14 cellular contexts compared by ENCODE assay signal in genomic region chr16:88993006-88993787, GRCh38. TPM values are rescaled to one million over a fixed set of nuclear protein-coding genes. Genes with fewer than 3 reads are reported as not detected.
DNase-seq lines count a peak whose midpoint lies in the region; ATAC-seq, FAIRE-seq and TF ChIP-seq lines count a peak whose summit lies in the region.
"Had no signal": no experiment of that assay in that cellular context is flagged by ENCODE, and none has a peak within 500 bp of the region (broad histone marks: within the 10 kb centered on the region; RNA-seq: fewer than 3 reads in every experiment).

No MANE protein-coding gene starts in this region.

- no peak overlapping the region for H3K4me3 Mint-ChIP-seq in activated CD8-positive, alpha-beta T cell treated with anti-CD3 and anti-CD28 coated beads for 36 hours
- H3K4me3 Mint-ChIP-seq in activated CD8-positive, alpha-beta T cell treated with anti-CD3 and anti-CD28 coated beads, Interleukin-2, amount 10 ng/mL, durations not matched to agents 7 days and 5 days: no peak overlapping the region
- H3K4me3 Mint-ChIP-seq in stimulated activated memory B cell treated with anti-CD40 and anti-IgM and Interleukin-4, amounts not matched to agents 10 μg/mL and 1 μg/mL and 100 μg/mL, for 72 hours: peak overlapping the region; percentile 26
- H3K4me3 Mint-ChIP-seq: activated CD4-positive, alpha-beta memory T cell treated with anti-CD3 and anti-CD28 coated beads, Interleukin-2, amount 10 ng/mL, durations not matched to agents 7 days and 5 days had no signal

- in situ Hi-C loops in K562 (cut with MboI): no loop called here

- CTCF ChIA-PET in activated CD8-positive, alpha-beta T cell treated with anti-CD3 and anti-CD28 coated beads for 36 hours (lab: Charles Lee): no interaction called here
- CTCF ChIA-PET in activated CD8-positive, alpha-beta T cell treated with anti-CD3 and anti-CD28 coated beads, Interleukin-2, amount 10 ng/mL, durations not matched to agents 7 days and 5 days (lab: Charles Lee): no interaction called here
- CTCF ChIA-PET in K562 (lab: Yijun Ruan, JAX; ENCODE audit: low intra/inter-chr PET ratio): no interaction called here

- no peaks in the 10 kb centered on the region for H3K4me1 Mint-ChIP-seq in activated CD8-positive, alpha-beta T cell treated with anti-CD3 and anti-CD28 coated beads for 36 hours (ENCODE audit: low read depth)
- H3K4me1 Mint-ChIP-seq in activated CD8-positive, alpha-beta T cell treated with anti-CD3 and anti-CD28 coated beads, Interleukin-2, amount 10 ng/mL, durations not matched to agents 7 days and 5 days (ENCODE audit: low read depth): no peaks in the 10 kb centered on the region
- H3K4me1 Mint-ChIP-seq in stimulated activated memory B cell treated with anti-CD40 and anti-IgM and Interleukin-4, amounts not matched to agents 10 μg/mL and 1 μg/mL and 100 μg/mL, for 72 hours: peaks cover 23% of the 10 kb centered on the region
- H3K4me1 Mint-ChIP-seq: activated CD4-positive, alpha-beta memory T cell treated with anti-CD3 and anti-CD28 coated beads, Interleukin-2, amount 10 ng/mL, durations not matched to agents 7 days and 5 days had no signal

- peak overlapping the region; percentile 77 to 83 for H3K9ac ChIP-seq in K562 (ENCODE audit: insufficient read depth in 1 of 2, low read depth in 2 of 2, low read length in 2 of 2)

- ATAC-seq in activated CD8-positive, alpha-beta T cell treated with anti-CD3 and anti-CD28 coated beads for 36 hours: peak; percentile 37
- no peak for ATAC-seq in activated CD8-positive, alpha-beta T cell treated with anti-CD3 and anti-CD28 coated beads, Interleukin-2, amount 10 ng/mL, durations not matched to agents 7 days and 5 days
- ATAC-seq in K562 (peak; percentile 67), aorta (ENCODE audit: low FRiP score) (no peak)
- ATAC-seq in stimulated activated memory B cell treated with anti-CD40 and anti-IgM and Interleukin-4, amounts not matched to agents 10 μg/mL and 1 μg/mL and 100 μg/mL, for 72 hours: peak; percentile 48

- H3K27me3 Mint-ChIP-seq in activated CD8-positive, alpha-beta T cell treated with anti-CD3 and anti-CD28 coated beads for 36 hours: peaks cover 2% of the 10 kb centered on the region
- no peaks in the 10 kb centered on the region for H3K27me3 Mint-ChIP-seq in activated CD8-positive, alpha-beta T cell treated with anti-CD3 and anti-CD28 coated beads, Interleukin-2, amount 10 ng/mL, durations not matched to agents 7 days and 5 days (ENCODE audit: low read depth)
- H3K27me3 Mint-ChIP-seq in stimulated activated memory B cell treated with anti-CD40 and anti-IgM and Interleukin-4, amounts not matched to agents 10 μg/mL and 1 μg/mL and 100 μg/mL, for 72 hours: no peaks in the 10 kb centered on the region
- H3K27me3 Mint-ChIP-seq: activated CD4-positive, alpha-beta memory T cell treated with anti-CD3 and anti-CD28 coated beads, Interleukin-2, amount 10 ng/mL, durations not matched to agents 7 days and 5 days had no signal

- TF ChIP-seq CTCF in activated CD8-positive, alpha-beta T cell treated with anti-CD3 and anti-CD28 coated beads for 36 hours (IDR thresholded peaks at IDR 0.05): no peak
- TF ChIP-seq CTCF in K562 (IDR thresholded peaks at IDR 0.05 in 2 of 3, conservative IDR thresholded peaks at IDR 0.05 in 1 of 3; ENCODE audit: insufficient read depth in 2 of 3, low read depth in 1 of 3, low read length in 3 of 3) (peak in 1 of 3 experiments; percentile 0; a peak in 2 of 6 replicates), uterus (IDR thresholded peaks at IDR 0.05) (no peak)

- H3K27ac Mint-ChIP-seq in activated CD8-positive, alpha-beta T cell treated with anti-CD3 and anti-CD28 coated beads for 36 hours: no peak overlapping the region
- no peak overlapping the region for H3K27ac Mint-ChIP-seq in activated CD8-positive, alpha-beta T cell treated with anti-CD3 and anti-CD28 coated beads, Interleukin-2, amount 10 ng/mL, durations not matched to agents 7 days and 5 days
- peak overlapping the region; percentile 64 for H3K27ac Mint-ChIP-seq in stimulated activated memory B cell treated with anti-CD40 and anti-IgM and Interleukin-4, amounts not matched to agents 10 μg/mL and 1 μg/mL and 100 μg/mL, for 72 hours
- H3K27ac Mint-ChIP-seq: activated CD4-positive, alpha-beta memory T cell treated with anti-CD3 and anti-CD28 coated beads, Interleukin-2, amount 10 ng/mL, durations not matched to agents 7 days and 5 days had no signal

- peaks cover 7% of the 10 kb centered on the region for H3K9me3 Mint-ChIP-seq in activated CD8-positive, alpha-beta T cell treated with anti-CD3 and anti-CD28 coated beads for 36 hours
- H3K9me3 Mint-ChIP-seq in activated CD8-positive, alpha-beta T cell treated with anti-CD3 and anti-CD28 coated beads, Interleukin-2, amount 10 ng/mL, durations not matched to agents 7 days and 5 days (ENCODE audit: insufficient read depth): peaks cover 7% of the 10 kb centered on the region
- H3K9me3 Mint-ChIP-seq in stimulated activated memory B cell treated with anti-CD40 and anti-IgM and Interleukin-4, amounts not matched to agents 10 μg/mL and 1 μg/mL and 100 μg/mL, for 72 hours: peaks cover 4% of the 10 kb centered on the region

- H3K36me3 ChIP-seq in K562 (ENCODE audit: control insufficient read depth, insufficient read depth, low read length) (no peaks in the 10 kb centered on the region), uterus (no peaks in the 10 kb centered on the region), aorta (ENCODE audit: control insufficient read depth in 1 of 2, insufficient read depth in 2 of 2, low read length in 1 of 2) (no peaks in the 10 kb centered on the region)

- POLR2A ChIA-PET in activated CD8-positive, alpha-beta T cell treated with anti-CD3 and anti-CD28 coated beads for 36 hours (lab: Charles Lee): interaction anchor here (1.6 kb wide), 1 partner anchor 12 kb away, joined by 4 read pairs; no protein-coding TSS in a partner anchor
- POLR2A ChIA-PET in activated CD8-positive, alpha-beta T cell treated with anti-CD3 and anti-CD28 coated beads, Interleukin-2, amount 10 ng/mL, durations not matched to agents 7 days and 5 days (lab: Charles Lee): no interaction called here
- POLR2A ChIA-PET in K562 (lab: Yijun Ruan, JAX): interaction anchor here (0.6 to 1.4 kb wide), 11 partner anchors 8 to 225 kb away, joined by 3 to 7 read pairs (median 4); no protein-coding TSS in a partner anchor

- H3K27ac ChIP-seq in K562 (ENCODE audit: extremely low read depth, low read depth, low read length): peak overlapping the region; percentile 97
- no peak overlapping the region for H3K27ac ChIP-seq in uterus
- no peak overlapping the region for H3K27ac ChIP-seq in aorta (ENCODE audit: low read depth in 1 of 2, low read length in 2 of 2)
- H3K27ac ChIP-seq: testis had no signal

- no peak for TF ChIP-seq RAD21 in K562 (CRISPR knock-in tag; conservative IDR thresholded peaks at IDR 0.05 in 1 of 2, IDR thresholded peaks at IDR 0.05 in 1 of 2)

- H2AFZ ChIP-seq in K562 (ENCODE audit: low read depth, low read length): peak overlapping the region; percentile 36; the same call in 1 of the 2 replicates

- 0% methylated on average over 12 of the region's 14 CpGs for WGBS in K562 (ENCODE audit: insufficient coverage, low coverage, missing lambda C conversion rate)
- WGBS in aorta, 2 donors: 14 to 16% methylated on average over 14 of the region's 14 CpGs

- H3K36me3 Mint-ChIP-seq in activated CD8-positive, alpha-beta T cell treated with anti-CD3 and anti-CD28 coated beads for 36 hours (ENCODE audit: low read depth): no peaks in the 10 kb centered on the region
- no peaks in the 10 kb centered on the region for H3K36me3 Mint-ChIP-seq in activated CD8-positive, alpha-beta T cell treated with anti-CD3 and anti-CD28 coated beads, Interleukin-2, amount 10 ng/mL, durations not matched to agents 7 days and 5 days (ENCODE audit: low read depth)
- H3K36me3 Mint-ChIP-seq in stimulated activated memory B cell treated with anti-CD40 and anti-IgM and Interleukin-4, amounts not matched to agents 10 μg/mL and 1 μg/mL and 100 μg/mL, for 72 hours: no peaks in the 10 kb centered on the region

- H3K79me2 ChIP-seq in K562 (ENCODE audit: control insufficient read depth, insufficient read depth, low read length): peaks cover 8% of the 10 kb centered on the region; the same call in 2 of the 3 replicates

- no peak for FAIRE-seq in K562 (lab: Jason Lieb, UNC)

- H3K4me3 ChIP-seq in K562 (peak overlapping the region; percentile 35), uterus (no peak overlapping the region), aorta (ENCODE audit: low read length in 2 of 2) (no peak overlapping the region)
- H3K4me3 ChIP-seq: testis had no signal

- intact Hi-C loops in activated CD8-positive, alpha-beta T cell treated with anti-CD3 and anti-CD28 coated beads for 36 hours (cut with micrococcal nuclease): no loop called here
- intact Hi-C loops in K562 (cut with micrococcal nuclease) (loop anchor here (5.0 kb wide), 1 partner anchor 99 kb away; the partner anchor contains the start of gene ACSF3), uterus (cut with DNase I; ENCODE audit: low total_unique reads) (no loop called here), aorta (cut with DNase I) (no loop called here)

- peak; percentile 49; the same call in 1 of the 2 replicates for TF ChIP-seq EP300 in K562 (IDR thresholded peaks at IDR 0.05; ENCODE audit: low read length)

- H4K20me1 ChIP-seq in K562 (replicated peaks; ENCODE audit: control insufficient read depth, insufficient read depth, low read length): no peaks in the 10 kb centered on the region

- peak overlapping the region; percentile 81 for H3K4me2 ChIP-seq in K562 (ENCODE audit: insufficient read depth, low read length)

- TF ChIP-seq POLR2A in K562 (conservative IDR thresholded peaks at IDR 0.05): peak; percentile 70
- no peak for TF ChIP-seq POLR2A in uterus (IDR thresholded peaks at IDR 0.05)

- no TSS peak for BruUV-seq in K562 (replicated peaks; lab: Mats Ljungman, UMichigan)

- peaks cover 4% of the 10 kb centered on the region for H3K9me1 ChIP-seq in K562 (ENCODE audit: control insufficient read depth, insufficient read depth, low read length)

- H3K9me3 ChIP-seq in K562 (replicated peaks; ENCODE audit: control insufficient read depth, insufficient read depth, low read depth, low read length) (peaks cover 13% of the 10 kb centered on the region), uterus (peaks cover 0 to 15% of the 10 kb centered on the region in 2 donors), aorta (ENCODE audit: control insufficient read depth, low read length) (peaks cover 11% of the 10 kb centered on the region)
- H3K9me3 ChIP-seq: testis had no signal

- no peak for DNase-seq in activated CD8-positive, alpha-beta T cell treated with anti-CD3 and anti-CD28 coated beads for 36 hours
- DNase-seq in activated CD8-positive, alpha-beta T cell treated with anti-CD3 and anti-CD28 coated beads, Interleukin-2, amount 10 ng/mL, durations not matched to agents 7 days and 5 days: no peak
- peak; percentile 88 for DNase-seq in NCI-H82 (lab: John Stamatoyannopoulos, UW)
- peak; percentile 77 to 90 (median 78) for DNase-seq in K562 (ENCODE audit: extremely low read depth in 1 of 4, low spot score in 3 of 4)
- DNase-seq in uterus: no peak
- DNase-seq in AG08395 (ENCODE audit: low spot score): no peak
- DNase-seq in aorta: no peak
- DNase-seq: activated CD4-positive, alpha-beta memory T cell treated with anti-CD3 and anti-CD28 coated beads, Interleukin-2, amount 10 ng/mL, durations not matched to agents 7 days and 5 days; activated naive CD4-positive, alpha-beta T cell treated with anti-CD3 and anti-CD28 coated beads, Interleukin-2, amount 50 U/mL, for 16 hours; NCI-H2107; testis had no signal

- H3K4me1 ChIP-seq in K562 (replicated peaks in 1 of 2; ENCODE audit: control insufficient read depth in 2 of 2, insufficient read depth in 2 of 2, low read length in 2 of 2): peaks cover 54 to 82% of the 10 kb centered on the region in 2 experiments
- no peaks in the 10 kb centered on the region for H3K4me1 ChIP-seq in uterus
- H3K4me1 ChIP-seq in aorta (ENCODE audit: control insufficient read depth in 1 of 2, insufficient read depth in 2 of 2, low read length in 2 of 2): no peaks in the 10 kb centered on the region
- H3K4me1 ChIP-seq: testis had no signal

- H3K27me3 ChIP-seq in K562 (ENCODE audit: control insufficient read depth in 2 of 2, insufficient read depth in 2 of 2, low read length in 2 of 2) (no peaks in the 10 kb centered on the region), uterus (no peaks in the 10 kb centered on the region), aorta (ENCODE audit: control insufficient read depth in 1 of 2, insufficient read depth in 2 of 2, low read length in 1 of 2) (no peaks in the 10 kb centered on the region)
- H3K27me3 ChIP-seq: testis had no signal

RNA-seq across cellular contexts. Expression of gene CBFA2T3, which starts 16.2 kb away (rescaled TPM):
- under 1 TPM; 0.14 to 0.34 TPM for total RNA-seq in activated CD8-positive, alpha-beta T cell treated with anti-CD3 and anti-CD28 coated beads for 36 hours
- total RNA-seq in activated CD8-positive, alpha-beta T cell treated with anti-CD3 and anti-CD28 coated beads, Interleukin-2, amount 10 ng/mL, durations not matched to agents 7 days and 5 days: not detected
- total RNA-seq in K562 (2011; cell fraction: chromatin; rRNA removed; ENCODE audit: low replicate concordance): 73.4 and 198 TPM in 2 replicates
- total RNA-seq in K562 (2011; cell fraction: nucleolus; rRNA removed): 67.4 and 69.3 TPM in 2 replicates
- 45.3 and 67.3 TPM in 2 replicates for total RNA-seq in K562 (2011; cell fraction: nucleoplasm; rRNA removed)
- total RNA-seq in K562 (2014; rRNA removed) (13.5 and 20.8 TPM in 2 replicates), K562 (2014; rRNA removed; fragmentation: Illumina TruSeq; extraction: Trizol) (3.9 and 5.9 TPM in 2 replicates), K562 (2015; rRNA removed; fragmentation: Illumina TruSeq; extraction: Trizol) (6.7 and 7.8 TPM in 2 replicates), K562 (2021) (114 and 145 TPM in 2 replicates), uterus (10 to 100 TPM in 1 of 4 donors, 1 to 10 TPM in 1, under 1 TPM in 2; under 0.01 to 12.1 (median 3.1) TPM), aorta (1 to 10 TPM; 4.4 to 9.4 TPM)
- polyA plus RNA-seq in K562 (2011; rRNA removed) (6.4 and 11.3 TPM in 2 replicates), K562 (2014; fragmentation: Illumina TruSeq; extraction: Trizol) (24.2 and 46.3 TPM in 2 replicates), K562 (2014; fragmentation: Nextera tagmentation; extraction: Ambion mirVana) (1 to 10 TPM; 2.3 to 2.7 TPM), K562 (2014; rRNA removed) (34.3 and 35.3 TPM in 2 replicates), aorta (1 to 10 TPM in 1 of 2 donors, under 1 TPM in 1; 0.18 to 1.0 TPM)
- 5.6 and 15.0 TPM in 2 replicates for polyA plus RNA-seq in K562 (2011; cell fraction: cytosol; rRNA removed)
- 67.2 and 126 TPM in 2 replicates for polyA plus RNA-seq in K562 (2011; cell fraction: nucleus; rRNA removed)
- polyA plus RNA-seq in K562 (2012): 55.0 and 86.5 TPM in 2 replicates
- 9.5 and 9.7 TPM in 2 replicates for polyA minus RNA-seq in K562 (2011; rRNA and poly(A)+ RNA removed)
- polyA minus RNA-seq in K562 (2011; cell fraction: cytosol; rRNA and poly(A)+ RNA removed): 32.1 and 46.1 TPM in 2 replicates
- polyA minus RNA-seq in K562 (2011; cell fraction: nucleus; rRNA and poly(A)+ RNA removed): 21.1 and 34.5 TPM in 2 replicates
- total RNA-seq: A172; activated CD4-positive, alpha-beta memory T cell treated with anti-CD3 and anti-CD28 coated beads, Interleukin-2, amount 10 ng/mL, durations not matched to agents 7 days and 5 days; HT1080 had no signal

Comparison
In these comparisons a context has a peak if more than half of its experiments do, and no peak if none do; other contexts are left out.
1. ATAC-seq: peak in activated CD8-positive, alpha-beta T cell treated with anti-CD3 and anti-CD28 coated beads for 36 hours (single experiment), K562 (single experiment) and stimulated activated memory B cell treated with anti-CD40 and anti-IgM and Interleukin-4, amounts not matched to agents 10 μg/mL and 1 μg/mL and 100 μg/mL, for 72 hours (single experiment); none in activated CD8-positive, alpha-beta T cell treated with anti-CD3 and anti-CD28 coated beads, Interleukin-2, amount 10 ng/mL, durations not matched to agents 7 days and 5 days (single experiment) and aorta (single experiment).
2. DNase-seq: peak in NCI-H82 (single experiment) and K562 (4 of 4); none in activated CD8-positive, alpha-beta T cell treated with anti-CD3 and anti-CD28 coated beads for 36 hours (single experiment), activated CD8-positive, alpha-beta T cell treated with anti-CD3 and anti-CD28 coated beads, Interleukin-2, amount 10 ng/mL, durations not matched to agents 7 days and 5 days (single experiment), uterus (0 of 2), AG08395 (single experiment) and aorta (0 of 2).